Comparison of ENCODE assay signal across 1 cellular context in the genomic region with DNA sequence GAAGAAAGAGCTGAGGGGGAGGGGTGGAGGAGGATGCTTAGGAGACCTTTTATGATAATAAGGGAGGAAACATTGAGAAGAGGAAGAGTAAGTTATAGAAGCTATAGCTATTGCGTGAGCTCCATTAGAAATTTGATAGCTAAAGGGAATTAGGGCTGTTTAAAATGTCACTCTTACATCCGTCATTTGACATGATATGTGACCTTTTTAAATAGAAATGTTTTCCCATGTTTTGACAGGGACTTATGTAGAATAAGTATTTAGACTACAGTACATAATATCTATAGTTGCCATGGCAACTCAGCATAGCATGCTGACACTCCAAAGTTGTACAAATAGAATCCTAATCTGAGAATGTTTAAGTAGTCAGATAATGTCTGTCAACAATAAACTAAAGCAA.
TF ChIP-seq lines count a peak whose summit lies in the region.

No MANE protein-coding gene starts in this region.

TF ChIP-seq in K562, 482 proteins besides CTCF, POLR2A, EP300 and RAD21:
- TF ChIP-seq RFX1 (IDR thresholded peaks at IDR 0.05) (peak; percentile 80), RBM39 (optimal IDR thresholded peaks at IDR 0.05; ENCODE audit: low read depth, low read length) (no peak), KLF6 (CRISPR knock-in tag; IDR thresholded peaks at IDR 0.05; ENCODE audit: borderline replicate concordance) (no peak), ZNF174 (CRISPR knock-in tag; IDR thresholded peaks at IDR 0.05) (no peak), ZNF696 (CRISPR knock-in tag; conservative IDR thresholded peaks at IDR 0.05) (no peak), SAFB2 (IDR thresholded peaks at IDR 0.05; ENCODE audit: borderline replicate concordance, low read depth, low read length, severe bottlenecking) (no peak)
- TF ChIP-seq, protein P1, sequence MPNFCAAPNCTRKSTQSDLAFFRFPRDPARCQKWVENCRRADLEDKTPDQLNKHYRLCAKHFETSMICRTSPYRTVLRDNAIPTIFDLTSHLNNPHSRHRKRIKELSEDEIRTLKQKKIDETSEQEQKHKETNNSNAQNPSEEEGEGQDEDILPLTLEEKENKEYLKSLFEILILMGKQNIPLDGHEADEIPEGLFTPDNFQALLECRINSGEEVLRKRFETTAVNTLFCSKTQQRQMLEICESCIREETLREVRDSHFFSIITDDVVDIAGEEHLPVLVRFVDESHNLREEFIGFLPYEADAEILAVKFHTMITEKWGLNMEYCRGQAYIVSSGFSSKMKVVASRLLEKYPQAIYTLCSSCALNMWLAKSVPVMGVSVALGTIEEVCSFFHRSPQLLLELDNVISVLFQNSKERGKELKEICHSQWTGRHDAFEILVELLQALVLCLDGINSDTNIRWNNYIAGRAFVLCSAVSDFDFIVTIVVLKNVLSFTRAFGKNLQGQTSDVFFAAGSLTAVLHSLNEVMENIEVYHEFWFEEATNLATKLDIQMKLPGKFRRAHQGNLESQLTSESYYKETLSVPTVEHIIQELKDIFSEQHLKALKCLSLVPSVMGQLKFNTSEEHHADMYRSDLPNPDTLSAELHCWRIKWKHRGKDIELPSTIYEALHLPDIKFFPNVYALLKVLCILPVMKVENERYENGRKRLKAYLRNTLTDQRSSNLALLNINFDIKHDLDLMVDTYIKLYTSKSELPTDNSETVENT (CRISPR knock-in tag; IDR thresholded peaks at IDR 0.05): no peak
- TF ChIP-seq, protein P2, sequence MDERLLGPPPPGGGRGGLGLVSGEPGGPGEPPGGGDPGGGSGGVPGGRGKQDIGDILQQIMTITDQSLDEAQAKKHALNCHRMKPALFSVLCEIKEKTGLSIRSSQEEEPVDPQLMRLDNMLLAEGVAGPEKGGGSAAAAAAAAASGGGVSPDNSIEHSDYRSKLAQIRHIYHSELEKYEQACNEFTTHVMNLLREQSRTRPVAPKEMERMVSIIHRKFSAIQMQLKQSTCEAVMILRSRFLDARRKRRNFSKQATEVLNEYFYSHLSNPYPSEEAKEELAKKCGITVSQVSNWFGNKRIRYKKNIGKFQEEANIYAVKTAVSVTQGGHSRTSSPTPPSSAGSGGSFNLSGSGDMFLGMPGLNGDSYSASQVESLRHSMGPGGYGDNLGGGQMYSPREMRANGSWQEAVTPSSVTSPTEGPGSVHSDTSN (CRISPR knock-in tag; IDR thresholded peaks at IDR 0.05; ENCODE audit: low read depth): no peak
- TF ChIP-seq, protein P2 (tag; conservative IDR thresholded peaks at IDR 0.05; ENCODE audit: low read depth): no peak
- TF ChIP-seq, protein P3, sequence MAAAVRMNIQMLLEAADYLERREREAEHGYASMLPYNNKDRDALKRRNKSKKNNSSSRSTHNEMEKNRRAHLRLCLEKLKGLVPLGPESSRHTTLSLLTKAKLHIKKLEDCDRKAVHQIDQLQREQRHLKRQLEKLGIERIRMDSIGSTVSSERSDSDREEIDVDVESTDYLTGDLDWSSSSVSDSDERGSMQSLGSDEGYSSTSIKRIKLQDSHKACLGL (CRISPR knock-in tag; IDR thresholded peaks at IDR 0.05; ENCODE audit: borderline replicate concordance, poor library complexity, severe bottlenecking): no peak
